7 cellular contexts compared by ENCODE assay signal in genomic region chrX:52995974-52996304, GRCh38. TPM values are rescaled to one million over a fixed set of nuclear protein-coding genes. Genes with fewer than 3 reads are reported as not detected.
DNase-seq lines count a peak whose midpoint lies in the region; ATAC-seq and TF ChIP-seq lines count a peak whose summit lies in the region.

No MANE protein-coding gene starts in this region.

- ATAC-seq in T-cell (replicated peaks in 1 of 4) (no peak), gastroesophageal sphincter (no peak)
- no peak for ATAC-seq in stimulated activated memory B cell treated with anti-CD40 and anti-IgM and Interleukin-4, amounts not matched to agents 10 μg/mL and 1 μg/mL and 100 μg/mL, for 72 hours

- peak overlapping the region; percentile 92; the same call in 1 of the 2 replicates for H3K27ac ChIP-seq in GM23248
- peak overlapping the region; percentile 77 to 87 (median 84) for H3K27ac ChIP-seq in gastroesophageal sphincter

- TF ChIP-seq EP300 in gastroesophageal sphincter (IDR thresholded peaks at IDR 0.05), result no peak

- H3K9ac ChIP-seq in GM23248, result peak overlapping the region; percentile 97

- peaks cover 4% of the 10 kb centered on the region for H3K4me1 ChIP-seq in GM23248 (ENCODE audit: insufficient read depth)
- H3K4me1 ChIP-seq in gastroesophageal sphincter, result peaks cover 0 to 22% (median 3%) of the 10 kb centered on the region in 3 donors

- TF ChIP-seq CTCF in gastroesophageal sphincter (IDR thresholded peaks at IDR 0.05), result no peak

- peaks cover 13 to 24% (median 16%) of the 10 kb centered on the region in 3 donors for H3K4me1 Mint-ChIP-seq in T-cell
- H3K4me1 Mint-ChIP-seq in stimulated activated memory B cell treated with anti-CD40 and anti-IgM and Interleukin-4, amounts not matched to agents 10 μg/mL and 1 μg/mL and 100 μg/mL, for 72 hours, result peaks cover 22% of the 10 kb centered on the region

- H3K79me2 ChIP-seq in GM23248 (ENCODE audit: insufficient read depth), result peaks cover 27% of the 10 kb centered on the region

- POLR2A ChIA-PET in T-cell (lab: Charles Lee), result interaction anchor here (0.5 to 1.6 kb wide), 4 partner anchors 61 to 1471 kb away, joined by 3 to 10 read pairs (median 5); partner anchors contain the start of gene TSPYL2 (in 1 of the 2)

- DNase-seq in GM23248 (no peak), T-cell (no peak), NCI-H2227 treated with DMSO at 0.1 percent for 48 hours (lab: John Stamatoyannopoulos, UW) (no peak), 8988T (no peak)
- no peak for DNase-seq in activated CD4-positive, CD25-positive, alpha-beta regulatory T cell treated with anti-CD3 and anti-CD28 coated beads, Interleukin-2, amount 50 U/mL, for 72 hours

- H4K20me1 ChIP-seq in GM23248 (ENCODE audit: insufficient read depth), result no peaks in the 10 kb centered on the region

- peak overlapping the region; percentile 96 for H2AFZ ChIP-seq in GM23248

- H3K4me3 ChIP-seq in GM23248, result peak overlapping the region; percentile 93
- peak overlapping the region in 1 of 2 donors; percentile 60 for H3K4me3 ChIP-seq in gastroesophageal sphincter

- H3K9me3 Mint-ChIP-seq in T-cell, result no peaks in the 10 kb centered on the region
- no peaks in the 10 kb centered on the region for H3K9me3 Mint-ChIP-seq in stimulated activated memory B cell treated with anti-CD40 and anti-IgM and Interleukin-4, amounts not matched to agents 10 μg/mL and 1 μg/mL and 100 μg/mL, for 72 hours

- no peaks in the 10 kb centered on the region for H3K36me3 Mint-ChIP-seq in T-cell
- H3K36me3 Mint-ChIP-seq in stimulated activated memory B cell treated with anti-CD40 and anti-IgM and Interleukin-4, amounts not matched to agents 10 μg/mL and 1 μg/mL and 100 μg/mL, for 72 hours, result no peaks in the 10 kb centered on the region

- no peaks in the 10 kb centered on the region for H3K27me3 ChIP-seq in GM23248 (replicated peaks; ENCODE audit: insufficient read depth)
- peaks cover 7% of the 10 kb centered on the region for H3K27me3 ChIP-seq in gastroesophageal sphincter

- CTCF ChIA-PET in T-cell (lab: Charles Lee), result interaction anchor here in 1 of 2 donors (0.8 to 1.5 kb wide), 5 partner anchors 10 to 1354 kb away, joined by 3 to 5 read pairs (median 4); no protein-coding TSS in a partner anchor

- peak overlapping the region; percentile 62 for H3K4me2 ChIP-seq in GM23248 (ENCODE audit: unreplicated experiment)

- H3K4me3 Mint-ChIP-seq in T-cell, result peak overlapping the region; percentile 89 to 92 (median 89)
- peak overlapping the region; percentile 91 for H3K4me3 Mint-ChIP-seq in stimulated activated memory B cell treated with anti-CD40 and anti-IgM and Interleukin-4, amounts not matched to agents 10 μg/mL and 1 μg/mL and 100 μg/mL, for 72 hours

- H3K9me2 ChIP-seq in GM23248 (ENCODE audit: insufficient read depth), result no peaks in the 10 kb centered on the region

- peaks cover 10% of the 10 kb centered on the region for H3F3A ChIP-seq in GM23248 (ENCODE audit: insufficient read depth)

- no peaks in the 10 kb centered on the region for H3K9me3 ChIP-seq in GM23248 (ENCODE audit: low read depth)
- H3K9me3 ChIP-seq in gastroesophageal sphincter, result no peaks in the 10 kb centered on the region

- H3K36me3 ChIP-seq in GM23248 (ENCODE audit: low read depth), result no peaks in the 10 kb centered on the region
- no peaks in the 10 kb centered on the region for H3K36me3 ChIP-seq in gastroesophageal sphincter

- TF ChIP-seq POLR2A in gastroesophageal sphincter (IDR thresholded peaks at IDR 0.05), result no peak

- H3K27ac Mint-ChIP-seq in T-cell, result peak overlapping the region; percentile 98 to 99
- H3K27ac Mint-ChIP-seq in stimulated activated memory B cell treated with anti-CD40 and anti-IgM and Interleukin-4, amounts not matched to agents 10 μg/mL and 1 μg/mL and 100 μg/mL, for 72 hours, result peak overlapping the region; percentile 99

- in situ Hi-C loops in GM23248 (cut with MboI), result no loop called here

- WGBS in GM23248 (ENCODE audit: low coverage in 1 of 2, low lambda C conversion rate in 2 of 2, missing lambda C conversion rate in 2 of 2), 2 experiments, result 20 to 50% methylated on average over 2 to 5 of the region's 5 CpGs
- 0 to 55% methylated on average over 1 to 4 of the region's 5 CpGs for WGBS in gastroesophageal sphincter (ENCODE audit: low coverage in 1 of 2), 2 donors

- H3K27me3 Mint-ChIP-seq in T-cell, result peaks cover 1 to 19% of the 10 kb centered on the region in 2 donors
- H3K27me3 Mint-ChIP-seq in stimulated activated memory B cell treated with anti-CD40 and anti-IgM and Interleukin-4, amounts not matched to agents 10 μg/mL and 1 μg/mL and 100 μg/mL, for 72 hours, result no peaks in the 10 kb centered on the region

RNA-seq across cellular contexts. Expression of gene FAM156A, which starts 37.6 kb away (rescaled TPM):
- total RNA-seq in GM23248 (2014; rRNA removed; shearing (Covaris generic)), result 17.4 and 67.5 TPM in 2 replicates
- 19.8 and 31.7 TPM in 2 replicates for polyA plus RNA-seq in GM23248 (2016; fragmentation: Nextera tagmentation; extraction: Ambion mirVana)
- total RNA-seq in T-cell, result 10 to 100 TPM; 16.5 to 23.0 (median 17.8) TPM
- 10 to 100 TPM in 2 of 4 donors, 1 to 10 TPM in 2; 2.6 to 14.1 (median 10.7) TPM for total RNA-seq in gastroesophageal sphincter

RNA-seq across cellular contexts. Expression of gene GPR173, which starts 52.6 kb away (rescaled TPM):
- 0.86 and 2.7 TPM in 2 replicates for total RNA-seq in GM23248 (2014; rRNA removed; shearing (Covaris generic))
- 0.09 and 0.24 TPM in 2 replicates for polyA plus RNA-seq in GM23248 (2016; fragmentation: Nextera tagmentation; extraction: Ambion mirVana)
- total RNA-seq in T-cell (under 1 TPM in 4 of 5 donors, not detected in 1; 0.12 to 0.50 (median 0.17) TPM), gastroesophageal sphincter (1 to 10 TPM in 2 of 4 donors, under 1 TPM in 2; 0.67 to 2.5 (median 0.99) TPM)
